In the genomic region with DNA sequence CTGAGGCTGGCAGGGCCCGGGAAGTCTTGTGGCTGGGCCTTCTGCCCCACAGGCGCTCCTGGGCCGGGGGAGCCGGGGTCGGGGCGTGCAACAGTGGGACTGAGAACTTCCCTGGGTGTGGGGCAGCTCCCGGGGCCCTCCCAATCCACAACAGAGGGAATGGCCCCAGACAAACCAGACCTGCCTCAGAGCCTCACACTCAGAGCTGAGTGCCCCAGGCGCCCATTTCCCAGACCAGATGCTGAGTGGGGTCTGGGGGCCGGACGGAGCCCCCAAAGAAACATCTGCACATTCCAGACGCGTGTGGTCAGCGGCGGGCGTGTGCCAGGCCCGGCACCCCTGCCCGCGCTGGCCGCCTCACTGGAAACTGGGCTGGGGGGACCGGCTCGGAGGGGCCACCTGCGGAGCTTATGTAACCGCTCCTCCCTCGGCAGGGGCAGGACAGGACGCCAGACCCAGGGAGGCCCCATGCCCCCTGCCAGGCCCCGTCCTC, we compare ENCODE assay signal across 7 cellular contexts. TPM values are rescaled to one million over a fixed set of nuclear protein-coding genes. Genes with fewer than 3 reads are reported as not detected.
DNase-seq lines count a peak whose midpoint lies in the region; ATAC-seq and TF ChIP-seq lines count a peak whose summit lies in the region.
"Not testable (repeated sequence)": the region's sequence is repeated elsewhere in the genome, so short reads cannot be mapped to it uniquely, and the experiment has no call there.

No MANE protein-coding gene starts in this region.

- not testable (repeated sequence) for H4K20me1 ChIP-seq in mammary epithelial cell (ENCODE audit: insufficient read depth, low read length)

- TF ChIP-seq POLR2A in ovary (IDR thresholded peaks at IDR 0.05); stomach (IDR thresholded peaks at IDR 0.05): not testable (repeated sequence)

- peak overlapping the region; percentile 51 for H3K4me2 ChIP-seq in mammary epithelial cell (ENCODE audit: insufficient read depth, low read depth, low read length)

- H3K27ac ChIP-seq in SK-N-MC (peak overlapping the region; percentile 36; the same call in 1 of the 2 replicates), layer of hippocampus (ENCODE audit: low read depth, low read length) (peak overlapping the region; percentile 46), ovary (peak overlapping the region; percentile 61 to 80), stomach (peak overlapping the region in 4 of 5 donors; percentile 73 to 92 (median 86))
- not testable (repeated sequence) for H3K27ac ChIP-seq in mammary epithelial cell (ENCODE audit: insufficient read depth, low read depth, low read length)

- TF ChIP-seq EP300 in ovary (IDR thresholded peaks at IDR 0.05); stomach (IDR thresholded peaks at IDR 0.05): not testable (repeated sequence)

- H2AFZ ChIP-seq in mammary epithelial cell (ENCODE audit: low read depth, low read length): not testable (repeated sequence)

- not testable (repeated sequence) for H3K27me3 ChIP-seq in H7 (ENCODE audit: control insufficient read depth, insufficient read depth, low read length); mammary epithelial cell (ENCODE audit: insufficient read depth, low read length); layer of hippocampus (ENCODE audit: control insufficient read depth, insufficient read depth, low read length); ovary; stomach

- not testable (repeated sequence) for H3K9me3 ChIP-seq in SK-N-MC (ENCODE audit: low read depth, low read length); mammary epithelial cell (replicated peaks; ENCODE audit: insufficient read depth, low read length); ovary; stomach

- intact Hi-C loops in mammary epithelial cell (cut with micrococcal nuclease); Right ventricle myocardium inferior (cut with DNase I); ovary (cut with DNase I); stomach (cut with DNase I; ENCODE audit: low total_unique reads): not testable (repeated sequence)

- not testable (repeated sequence) for H3K9ac ChIP-seq in SK-N-MC (ENCODE audit: insufficient read length); mammary epithelial cell (ENCODE audit: insufficient read depth, low read length)

- not testable (repeated sequence) for BruUV-seq in mammary epithelial cell (replicated peaks; lab: Mats Ljungman, UMichigan)

- H3K4me1 ChIP-seq in mammary epithelial cell (ENCODE audit: insufficient read depth, low read length) (peaks cover 26% of the 10 kb centered on the region), ovary (ENCODE audit: insufficient read depth) (peaks cover 24% of the 10 kb centered on the region), stomach (peaks cover 35 to 75% (median 61%) of the 10 kb centered on the region in 4 donors)

- not testable (repeated sequence) for H3K36me3 ChIP-seq in H7 (replicated peaks; ENCODE audit: control insufficient read depth, insufficient read depth, low read length); SK-N-MC (ENCODE audit: insufficient read depth, low read length); mammary epithelial cell (ENCODE audit: insufficient read depth, low read length); ovary; stomach

- peak; percentile 44 for DNase-seq in H7
- DNase-seq in SK-N-MC (ENCODE audit: low read depth, low spot score); mammary epithelial cell; Right ventricle myocardium inferior (ENCODE audit: missing footprints); stomach: not testable (repeated sequence)
- peak in 1 of 5 donors; percentile 19 for DNase-seq in ovary

- WGBS in mammary epithelial cell (ENCODE audit: low coverage, missing lambda C conversion rate): no CpG with 5 or more reads among the region's 26 CpGs
- WGBS in ovary, 3 donors: 32 to 47% (median 37%) methylated on average over 13 to 26 of the region's 26 CpGs
- WGBS in stomach, 5 donors: 17 to 73% (median 49%) methylated on average over 4 to 25 of the region's 26 CpGs

- in situ Hi-C loops in mammary epithelial cell (cut with MboI; ENCODE audit: low sequenced_read_pairs in 2 of 2): not testable (repeated sequence)

- not testable (repeated sequence) for TF ChIP-seq CTCF in mammary epithelial cell (conservative IDR thresholded peaks at IDR 0.05 in 1 of 2, IDR thresholded peaks at IDR 0.05 in 1 of 2; ENCODE audit: extremely low read depth in 1 of 2, insufficient read depth in 1 of 2, low read depth in 1 of 2, low read length in 2 of 2); ovary (IDR thresholded peaks at IDR 0.05); stomach (IDR thresholded peaks at IDR 0.05)

- not testable (repeated sequence) for H3K4me3 ChIP-seq in H7 (ENCODE audit: insufficient read depth, low read depth, low read length); mammary epithelial cell (replicated peaks in 1 of 3; ENCODE audit: insufficient read depth in 1 of 3, low read depth in 2 of 3, low read length in 3 of 3)
- H3K4me3 ChIP-seq in SK-N-MC (peak overlapping the region; percentile 42), ovary (peak overlapping the region; percentile 28), stomach (peak overlapping the region; percentile 4 to 34 (median 32))

- ATAC-seq in Right ventricle myocardium inferior: peak; percentile 1

- peaks cover 26% of the 10 kb centered on the region for H3K79me2 ChIP-seq in mammary epithelial cell (ENCODE audit: insufficient read depth, low read length)

- dilution Hi-C loops in mammary epithelial cell (cut with HindIII; ENCODE audit: low sequenced_read_pairs): not testable (repeated sequence)

- CTCF ChIA-PET in mammary epithelial cell (lab: Charles Lee; ENCODE audit: low non-redundant PET): not testable (repeated sequence)

RNA-seq across cellular contexts. Expression of gene RRN3, which starts 49.6 kb away (rescaled TPM):
- total RNA-seq in H7 (2014; rRNA removed; shearing (Covaris generic)): 24.8 and 28.3 TPM in 2 replicates
- 10 to 100 TPM; 36.3 to 50.3 TPM for total RNA-seq in mammary epithelial cell
- 29.2 TPM for polyA plus RNA-seq in mammary epithelial cell
- polyA minus RNA-seq in mammary epithelial cell: 84.5 TPM
- 21.5 TPM for total RNA-seq in Right ventricle myocardium inferior
- total RNA-seq in ovary: 10 to 100 TPM; 18.8 to 46.0 (median 31.2) TPM
- 10 to 100 TPM; 22.8 to 30.7 TPM for polyA plus RNA-seq in ovary
- total RNA-seq in stomach: 10 to 100 TPM in 4 of 5 donors, 1 to 10 TPM in 1; 7.0 to 60.2 (median 14.3) TPM
- 10 to 100 TPM in 1 of 3 donors, 1 to 10 TPM in 2; 8.8 to 14.4 (median 9.9) TPM for polyA plus RNA-seq in stomach
